Comparison of ENCODE assay signal across 7 cellular contexts in the genomic region with DNA sequence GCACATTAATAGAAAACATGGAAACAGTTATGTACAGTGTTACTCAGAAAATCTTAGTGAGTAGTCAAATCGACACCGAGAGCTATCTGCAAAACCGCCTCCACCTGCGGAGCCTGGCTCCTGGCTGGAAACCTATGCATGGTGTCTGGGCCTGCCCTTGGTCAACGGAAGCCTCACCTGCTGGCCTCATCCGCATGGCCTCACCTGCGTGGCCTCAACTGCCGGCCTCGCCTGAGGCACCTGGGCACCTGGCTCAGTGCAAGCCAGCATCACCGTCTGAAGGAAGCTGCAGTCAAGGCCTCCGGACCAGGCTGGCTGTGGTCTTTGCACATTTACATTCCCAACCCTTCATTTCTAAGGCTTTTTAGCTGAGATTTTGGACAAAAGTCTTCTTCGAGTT.
"Had no signal": no experiment of that assay in that cellular context is flagged by ENCODE, and none has a peak within 500 bp of the region (broad histone marks: within the 10 kb centered on the region; RNA-seq: fewer than 3 reads in every experiment).

No MANE protein-coding gene starts in this region.

- H3K4me3 ChIP-seq: K562 had no signal

- H3K4me3 Mint-ChIP-seq: IgD-negative memory B cell had no signal

- ATAC-seq: HepG2, K562 had no signal

- DNase-seq: IMR-90, KBM-7, KG1 had no signal

- H3K36me3 Mint-ChIP-seq: IgD-negative memory B cell had no signal

- H3K27ac ChIP-seq: HL-60 had no signal

- H3K27ac Mint-ChIP-seq: IgD-negative memory B cell had no signal

- H3K27me3 Mint-ChIP-seq: IgD-negative memory B cell had no signal
